ENCODE assay signal across 41 cellular contexts in the genomic region with DNA sequence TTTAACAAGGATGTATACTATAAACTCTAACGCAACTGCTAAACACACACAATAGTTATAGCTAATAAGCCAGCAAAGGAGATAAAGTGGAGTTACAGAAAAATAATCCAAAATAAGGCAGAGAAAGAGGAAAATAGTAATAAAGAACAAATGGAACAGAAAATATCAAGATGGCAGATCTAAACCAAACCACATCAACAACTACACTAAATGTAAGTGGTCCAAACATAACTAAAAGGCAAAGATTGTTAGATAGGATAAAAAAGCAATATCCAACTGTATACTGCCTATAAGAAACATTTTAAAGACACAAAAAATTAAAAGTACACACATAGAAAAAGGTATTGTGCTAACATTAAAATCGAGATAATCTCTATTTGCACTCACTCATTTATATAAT. TPM values are rescaled to one million over a fixed set of nuclear protein-coding genes. Genes with fewer than 3 reads are reported as not detected.
"Had no signal": no experiment of that assay in that cellular context is flagged by ENCODE, and none has a peak within 500 bp of the region (broad histone marks: within the 10 kb centered on the region; RNA-seq: fewer than 3 reads in every experiment).

No MANE protein-coding gene starts in this region.

- H3K4me3 ChIP-seq: adrenal gland, ascending aorta, body of pancreas, breast epithelium, cardiac muscle cell had no signal

- H3K27ac Mint-ChIP-seq: activated naive CD4-positive, alpha-beta T cell treated with anti-CD3 and anti-CD28 coated beads for 36 hours; activated naive CD4-positive, alpha-beta T cell treated with anti-CD3 and anti-CD28 coated beads, Interleukin-2, amount 10 ng/mL, durations not matched to agents 7 days and 5 days; activated naive CD4-positive, alpha-beta T cell treated with anti-CD3 and anti-CD28 coated beads, Interleukin-2, amount 50 U/mL, for 24 hours; activated naive CD4-positive, alpha-beta T cell treated with anti-CD3 and anti-CD28 coated beads, Interleukin-2, amount 50 U/mL, for 72 hours; activated naive CD8-positive, alpha-beta T cell; activated naive CD8-positive, alpha-beta T cell treated with anti-CD3 and anti-CD28 coated beads for 36 hours; activated naive CD8-positive, alpha-beta T cell treated with anti-CD3 and anti-CD28 coated beads, Interleukin-2, amount 10 ng/mL, durations not matched to agents 7 days and 5 days; activated naive CD8-positive, alpha-beta T cell treated with anti-CD3 and anti-CD28 coated beads, Interleukin-2, amount 50 U/mL, for 24 hours; activated T-cell treated with anti-CD3 and anti-CD28 coated beads, Interleukin-2, amount 50 U/mL, for 24 hours; activated T-cell treated with anti-CD3 and anti-CD28 coated beads, Interleukin-2, amount 50 U/mL, for 72 hours; activated T-helper 1 cell treated with anti-CD3 and anti-CD28 coated beads, Interleukin-12 subunit alpha, Interleukin-12 subunit beta, Interleukin-2, Interleukin-4 antibody, amounts not matched to agents 30 ng/mL and 10 ng/mL and 1 ng/mL, durations not matched to agents 14 hours and 24 hours and 36 hours; activated T-helper 17 cell treated with anti-CD3 and anti-CD28 coated beads, Interleukin-2, amount 50 U/mL, for 72 hours; activated T-helper 2 cell treated with anti-CD3 and anti-CD28 coated beads, Interferon-gamma antibody, Interleukin-2, Interleukin-4, amounts not matched to agents 10 μg/mL and 5 μg/mL and 100 μg/mL, durations not matched to agents 14 hours and 24 hours and 36 hours; brain had no signal

- H3K27me3 ChIP-seq: adrenal gland, ascending aorta, body of pancreas, brain microvascular endothelial cell, breast epithelium, cardiac muscle cell had no signal

- H3K4me1 Mint-ChIP-seq: activated T-helper 17 cell treated with anti-CD3 and anti-CD28 coated beads, Interleukin-2, amount 50 U/mL, for 72 hours; central memory CD8-positive, alpha-beta T cell had no signal

- H3K4me1 ChIP-seq: adrenal gland, body of pancreas, breast epithelium had no signal

- FAIRE-seq: astrocyte, bronchial epithelial cell had no signal

- ATAC-seq: activated naive CD4-positive, alpha-beta T cell treated with anti-CD3 and anti-CD28 coated beads, Interleukin-2, amount 50 U/mL, for 72 hours; activated naive CD8-positive, alpha-beta T cell treated with anti-CD3 and anti-CD28 coated beads, Interleukin-2, amount 50 U/mL, for 24 hours; activated T-cell treated with anti-CD3 and anti-CD28 coated beads, Interleukin-2, amount 50 U/mL, for 4 hours; activated T-cell treated with anti-CD3 and anti-CD28 coated beads, Interleukin-2, amount 50 U/mL, for 72 hours; activated T-helper 17 cell treated with anti-CD3 and anti-CD28 coated beads, Interleukin-2, amount 50 U/mL, for 72 hours; body of pancreas had no signal

- H3K36me3 ChIP-seq: breast epithelium had no signal

- DNase-seq: activated effector memory CD4-positive, alpha-beta T cell treated with anti-CD3 and anti-CD28 coated beads, Interleukin-2, amount 50 U/mL, for 16 hours; activated effector memory CD4-positive, alpha-beta T cell treated with Interleukin-2 at 50 U/mL for 16 hours; activated gamma-delta T cell; activated gamma-delta T cell treated with Interleukin-2 at 50 U/mL for 16 hours; activated naive CD4-positive, alpha-beta T cell; activated naive CD4-positive, alpha-beta T cell treated with anti-CD3 and anti-CD28 coated beads for 36 hours; activated naive CD4-positive, alpha-beta T cell treated with anti-CD3 and anti-CD28 coated beads, Interleukin-2, amount 10 ng/mL, durations not matched to agents 7 days and 5 days; activated naive CD4-positive, alpha-beta T cell treated with anti-CD3 and anti-CD28 coated beads, Interleukin-2, amount 50 U/mL, for 16 hours; activated naive CD4-positive, alpha-beta T cell treated with Interleukin-2 at 50 U/mL for 16 hours; activated naive CD8-positive, alpha-beta T cell treated with anti-CD3 and anti-CD28 coated beads for 36 hours; activated naive CD8-positive, alpha-beta T cell treated with anti-CD3 and anti-CD28 coated beads, Interleukin-2, amount 10 ng/mL, durations not matched to agents 7 days and 5 days; activated naive CD8-positive, alpha-beta T cell treated with anti-CD3 and anti-CD28 coated beads, Interleukin-2, amount 50 U/mL, for 24 hours; activated T-cell treated with anti-CD3 and anti-CD28 coated beads for 4 hours; activated T-cell treated with anti-CD3 and anti-CD28 coated beads, Interleukin-2, amount 50 U/mL, for 1 hour; activated T-cell treated with anti-CD3 and anti-CD28 coated beads, Interleukin-2, amount 50 U/mL, for 24 hours; activated T-cell treated with anti-CD3 and anti-CD28 coated beads, Interleukin-2, amount 50 U/mL, for 4 hours; activated T-cell treated with anti-CD3 and anti-CD28 coated beads, Interleukin-2, amount 50 U/mL, for 48 hours; activated T-cell treated with anti-CD3 and anti-CD28 coated beads, Interleukin-2, amount 50 U/mL, for 72 hours; adrenal gland; amniotic stem cell; amygdala; anterior cingulate cortex; aorta; body of pancreas; brain microvascular endothelial cell; caudate nucleus; central memory CD4-positive, alpha-beta T cell; cerebellar nuclear complex had no signal

- H3K4me3 Mint-ChIP-seq: activated naive CD4-positive, alpha-beta T cell treated with anti-CD3 and anti-CD28 coated beads for 36 hours; activated naive CD4-positive, alpha-beta T cell treated with anti-CD3 and anti-CD28 coated beads, Interleukin-2, amount 10 ng/mL, durations not matched to agents 7 days and 5 days; activated naive CD4-positive, alpha-beta T cell treated with anti-CD3 and anti-CD28 coated beads, Interleukin-2, amount 50 U/mL, for 24 hours; activated naive CD8-positive, alpha-beta T cell; activated naive CD8-positive, alpha-beta T cell treated with anti-CD3 and anti-CD28 coated beads for 36 hours; activated naive CD8-positive, alpha-beta T cell treated with anti-CD3 and anti-CD28 coated beads, Interleukin-2, amount 10 ng/mL, durations not matched to agents 7 days and 5 days; activated naive CD8-positive, alpha-beta T cell treated with anti-CD3 and anti-CD28 coated beads, Interleukin-2, amount 50 U/mL, for 24 hours; activated T-cell treated with anti-CD3 and anti-CD28 coated beads, Interleukin-2, amount 50 U/mL, for 24 hours; activated T-cell treated with anti-CD3 and anti-CD28 coated beads, Interleukin-2, amount 50 U/mL, for 4 hours; activated T-cell treated with anti-CD3 and anti-CD28 coated beads, Interleukin-2, amount 50 U/mL, for 72 hours; activated T-helper 1 cell treated with anti-CD3 and anti-CD28 coated beads, Interleukin-12 subunit alpha, Interleukin-12 subunit beta, Interleukin-2, Interleukin-4 antibody, amounts not matched to agents 30 ng/mL and 10 ng/mL and 1 ng/mL, durations not matched to agents 14 hours and 24 hours and 36 hours; activated T-helper 17 cell treated with anti-CD3 and anti-CD28 coated beads, Interleukin-2, amount 50 U/mL, for 72 hours; brain; central memory CD8-positive, alpha-beta T cell had no signal

- H3K27ac ChIP-seq: adrenal gland, ascending aorta, body of pancreas, brain microvascular endothelial cell, breast epithelium, cardiac muscle cell had no signal

RNA-seq across cellular contexts. Expression of a gene that starts 5.6 kb away (rescaled TPM):
- total RNA-seq: activated T-cell treated with anti-CD3 and anti-CD28 coated beads, Interleukin-2, amount 50 U/mL, for 4 hours; activated T-helper 1 cell treated with anti-CD3 and anti-CD28 coated beads, Interleukin-12 subunit alpha, Interleukin-12 subunit beta, Interleukin-2, Interleukin-4 antibody, amounts not matched to agents 30 ng/mL and 10 ng/mL and 1 ng/mL, durations not matched to agents 14 hours and 24 hours and 36 hours; activated T-helper 2 cell treated with anti-CD3 and anti-CD28 coated beads, Interferon-gamma antibody, Interleukin-2, Interleukin-4, amounts not matched to agents 10 μg/mL and 5 μg/mL and 100 μg/mL, durations not matched to agents 14 hours and 24 hours and 36 hours; body of pancreas had no signal
